Comparison of ENCODE assay signal across 2 cellular contexts in the genomic region with DNA sequence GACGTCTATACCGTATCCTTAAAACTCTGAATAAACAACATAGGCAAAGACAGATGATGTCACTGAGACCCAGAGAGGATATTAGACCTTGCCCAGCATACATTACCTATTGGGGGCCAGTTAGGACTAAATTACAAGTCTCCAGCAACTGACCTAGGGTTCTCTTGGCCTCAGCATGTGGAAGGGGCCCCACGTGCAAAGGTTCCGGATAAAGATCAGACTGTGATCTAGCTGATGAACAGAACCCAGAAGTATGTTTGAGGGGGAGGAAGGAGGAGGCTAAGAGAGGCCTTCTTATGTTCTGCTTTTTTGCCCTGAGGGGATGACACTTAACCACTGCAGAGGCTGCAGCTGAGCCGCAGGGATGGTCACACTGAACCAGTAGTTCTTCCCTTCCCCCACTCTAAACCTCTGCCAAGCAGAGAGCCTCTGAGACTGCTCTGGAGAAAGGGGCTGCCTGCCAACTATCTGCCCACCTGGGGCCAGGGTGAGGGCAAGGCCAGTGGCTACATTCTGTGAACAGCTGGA.
TF ChIP-seq lines count a peak whose summit lies in the region.

No MANE protein-coding gene starts in this region.

TF ChIP-seq in GM23338, 12 proteins besides CTCF, POLR2A, EP300 and RAD21:
- TF ChIP-seq, protein P1, sequence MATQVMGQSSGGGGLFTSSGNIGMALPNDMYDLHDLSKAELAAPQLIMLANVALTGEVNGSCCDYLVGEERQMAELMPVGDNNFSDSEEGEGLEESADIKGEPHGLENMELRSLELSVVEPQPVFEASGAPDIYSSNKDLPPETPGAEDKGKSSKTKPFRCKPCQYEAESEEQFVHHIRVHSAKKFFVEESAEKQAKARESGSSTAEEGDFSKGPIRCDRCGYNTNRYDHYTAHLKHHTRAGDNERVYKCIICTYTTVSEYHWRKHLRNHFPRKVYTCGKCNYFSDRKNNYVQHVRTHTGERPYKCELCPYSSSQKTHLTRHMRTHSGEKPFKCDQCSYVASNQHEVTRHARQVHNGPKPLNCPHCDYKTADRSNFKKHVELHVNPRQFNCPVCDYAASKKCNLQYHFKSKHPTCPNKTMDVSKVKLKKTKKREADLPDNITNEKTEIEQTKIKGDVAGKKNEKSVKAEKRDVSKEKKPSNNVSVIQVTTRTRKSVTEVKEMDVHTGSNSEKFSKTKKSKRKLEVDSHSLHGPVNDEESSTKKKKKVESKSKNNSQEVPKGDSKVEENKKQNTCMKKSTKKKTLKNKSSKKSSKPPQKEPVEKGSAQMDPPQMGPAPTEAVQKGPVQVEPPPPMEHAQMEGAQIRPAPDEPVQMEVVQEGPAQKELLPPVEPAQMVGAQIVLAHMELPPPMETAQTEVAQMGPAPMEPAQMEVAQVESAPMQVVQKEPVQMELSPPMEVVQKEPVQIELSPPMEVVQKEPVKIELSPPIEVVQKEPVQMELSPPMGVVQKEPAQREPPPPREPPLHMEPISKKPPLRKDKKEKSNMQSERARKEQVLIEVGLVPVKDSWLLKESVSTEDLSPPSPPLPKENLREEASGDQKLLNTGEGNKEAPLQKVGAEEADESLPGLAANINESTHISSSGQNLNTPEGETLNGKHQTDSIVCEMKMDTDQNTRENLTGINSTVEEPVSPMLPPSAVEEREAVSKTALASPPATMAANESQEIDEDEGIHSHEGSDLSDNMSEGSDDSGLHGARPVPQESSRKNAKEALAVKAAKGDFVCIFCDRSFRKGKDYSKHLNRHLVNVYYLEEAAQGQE (IDR thresholded peaks at IDR 0.05; ENCODE audit: unreplicated experiment), result no peak
- no peak for TF ChIP-seq POLR2AphosphoS5 (IDR thresholded peaks at IDR 0.05; ENCODE audit: low read depth)
- no peak for TF ChIP-seq JUNB (IDR thresholded peaks at IDR 0.05; ENCODE audit: unreplicated experiment)
- TF ChIP-seq, protein P2, sequence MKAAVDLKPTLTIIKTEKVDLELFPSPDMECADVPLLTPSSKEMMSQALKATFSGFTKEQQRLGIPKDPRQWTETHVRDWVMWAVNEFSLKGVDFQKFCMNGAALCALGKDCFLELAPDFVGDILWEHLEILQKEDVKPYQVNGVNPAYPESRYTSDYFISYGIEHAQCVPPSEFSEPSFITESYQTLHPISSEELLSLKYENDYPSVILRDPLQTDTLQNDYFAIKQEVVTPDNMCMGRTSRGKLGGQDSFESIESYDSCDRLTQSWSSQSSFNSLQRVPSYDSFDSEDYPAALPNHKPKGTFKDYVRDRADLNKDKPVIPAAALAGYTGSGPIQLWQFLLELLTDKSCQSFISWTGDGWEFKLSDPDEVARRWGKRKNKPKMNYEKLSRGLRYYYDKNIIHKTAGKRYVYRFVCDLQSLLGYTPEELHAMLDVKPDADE (IDR thresholded peaks at IDR 0.05), result no peak
- TF ChIP-seq, protein P3, sequence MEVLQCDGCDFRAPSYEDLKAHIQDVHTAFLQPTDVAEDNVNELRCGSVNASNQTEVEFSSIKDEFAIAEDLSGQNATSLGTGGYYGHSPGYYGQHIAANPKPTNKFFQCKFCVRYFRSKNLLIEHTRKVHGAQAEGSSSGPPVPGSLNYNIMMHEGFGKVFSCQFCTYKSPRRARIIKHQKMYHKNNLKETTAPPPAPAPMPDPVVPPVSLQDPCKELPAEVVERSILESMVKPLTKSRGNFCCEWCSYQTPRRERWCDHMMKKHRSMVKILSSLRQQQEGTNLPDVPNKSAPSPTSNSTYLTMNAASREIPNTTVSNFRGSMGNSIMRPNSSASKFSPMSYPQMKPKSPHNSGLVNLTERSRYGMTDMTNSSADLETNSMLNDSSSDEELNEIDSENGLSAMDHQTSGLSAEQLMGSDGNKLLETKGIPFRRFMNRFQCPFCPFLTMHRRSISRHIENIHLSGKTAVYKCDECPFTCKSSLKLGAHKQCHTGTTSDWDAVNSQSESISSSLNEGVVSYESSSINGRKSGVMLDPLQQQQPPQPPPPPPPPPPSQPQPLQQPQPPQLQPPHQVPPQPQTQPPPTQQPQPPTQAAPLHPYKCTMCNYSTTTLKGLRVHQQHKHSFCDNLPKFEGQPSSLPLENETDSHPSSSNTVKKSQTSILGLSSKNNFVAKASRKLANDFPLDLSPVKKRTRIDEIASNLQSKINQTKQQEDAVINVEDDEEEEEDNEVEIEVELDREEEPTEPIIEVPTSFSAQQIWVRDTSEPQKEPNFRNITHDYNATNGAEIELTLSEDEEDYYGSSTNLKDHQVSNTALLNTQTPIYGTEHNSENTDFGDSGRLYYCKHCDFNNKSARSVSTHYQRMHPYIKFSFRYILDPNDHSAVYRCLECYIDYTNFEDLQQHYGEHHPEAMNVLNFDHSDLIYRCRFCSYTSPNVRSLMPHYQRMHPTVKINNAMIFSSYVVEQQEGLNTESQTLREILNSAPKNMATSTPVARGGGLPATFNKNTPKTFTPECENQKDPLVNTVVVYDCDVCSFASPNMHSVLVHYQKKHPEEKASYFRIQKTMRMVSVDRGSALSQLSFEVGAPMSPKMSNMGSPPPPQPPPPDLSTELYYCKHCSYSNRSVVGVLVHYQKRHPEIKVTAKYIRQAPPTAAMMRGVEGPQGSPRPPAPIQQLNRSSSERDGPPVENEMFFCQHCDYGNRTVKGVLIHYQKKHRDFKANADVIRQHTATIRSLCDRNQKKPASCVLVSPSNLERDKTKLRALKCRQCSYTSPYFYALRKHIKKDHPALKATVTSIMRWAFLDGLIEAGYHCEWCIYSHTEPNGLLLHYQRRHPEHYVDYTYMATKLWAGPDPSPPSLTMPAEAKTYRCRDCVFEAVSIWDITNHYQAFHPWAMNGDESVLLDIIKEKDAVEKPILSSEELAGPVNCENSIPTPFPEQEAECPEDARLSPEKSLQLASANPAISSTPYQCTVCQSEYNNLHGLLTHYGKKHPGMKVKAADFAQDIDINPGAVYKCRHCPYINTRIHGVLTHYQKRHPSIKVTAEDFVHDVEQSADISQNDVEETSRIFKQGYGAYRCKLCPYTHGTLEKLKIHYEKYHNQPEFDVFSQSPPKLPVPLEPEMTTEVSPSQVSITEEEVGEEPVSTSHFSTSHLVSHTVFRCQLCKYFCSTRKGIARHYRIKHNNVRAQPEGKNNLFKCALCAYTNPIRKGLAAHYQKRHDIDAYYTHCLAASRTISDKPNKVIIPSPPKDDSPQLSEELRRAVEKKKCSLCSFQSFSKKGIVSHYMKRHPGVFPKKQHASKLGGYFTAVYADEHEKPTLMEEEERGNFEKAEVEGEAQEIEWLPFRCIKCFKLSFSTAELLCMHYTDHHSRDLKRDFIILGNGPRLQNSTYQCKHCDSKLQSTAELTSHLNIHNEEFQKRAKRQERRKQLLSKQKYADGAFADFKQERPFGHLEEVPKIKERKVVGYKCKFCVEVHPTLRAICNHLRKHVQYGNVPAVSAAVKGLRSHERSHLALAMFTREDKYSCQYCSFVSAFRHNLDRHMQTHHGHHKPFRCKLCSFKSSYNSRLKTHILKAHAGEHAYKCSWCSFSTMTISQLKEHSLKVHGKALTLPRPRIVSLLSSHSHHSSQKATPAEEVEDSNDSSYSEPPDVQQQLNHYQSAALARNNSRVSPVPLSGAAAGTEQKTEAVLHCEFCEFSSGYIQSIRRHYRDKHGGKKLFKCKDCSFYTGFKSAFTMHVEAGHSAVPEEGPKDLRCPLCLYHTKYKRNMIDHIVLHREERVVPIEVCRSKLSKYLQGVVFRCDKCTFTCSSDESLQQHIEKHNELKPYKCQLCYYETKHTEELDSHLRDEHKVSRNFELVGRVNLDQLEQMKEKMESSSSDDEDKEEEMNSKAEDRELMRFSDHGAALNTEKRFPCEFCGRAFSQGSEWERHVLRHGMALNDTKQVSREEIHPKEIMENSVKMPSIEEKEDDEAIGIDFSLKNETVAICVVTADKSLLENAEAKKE (CRISPR knock-in tag; IDR thresholded peaks at IDR 0.05), result no peak
- no peak for TF ChIP-seq EZH2 (IDR thresholded peaks at IDR 0.05; ENCODE audit: low read depth, unreplicated experiment)

TF ChIP-seq in K562, 482 proteins besides CTCF, POLR2A, EP300 and RAD21 (continued from another document and continues in another):
- TF ChIP-seq, protein P4, sequence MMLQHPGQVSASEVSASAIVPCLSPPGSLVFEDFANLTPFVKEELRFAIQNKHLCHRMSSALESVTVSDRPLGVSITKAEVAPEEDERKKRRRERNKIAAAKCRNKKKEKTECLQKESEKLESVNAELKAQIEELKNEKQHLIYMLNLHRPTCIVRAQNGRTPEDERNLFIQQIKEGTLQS (IDR thresholded peaks at IDR 0.05), result peak; percentile 45; the same call in 1 of the 2 replicates
- TF ChIP-seq, protein P4 (CRISPR knock-in tag; conservative IDR thresholded peaks at IDR 0.05), result no peak
- TF ChIP-seq, protein P5, sequence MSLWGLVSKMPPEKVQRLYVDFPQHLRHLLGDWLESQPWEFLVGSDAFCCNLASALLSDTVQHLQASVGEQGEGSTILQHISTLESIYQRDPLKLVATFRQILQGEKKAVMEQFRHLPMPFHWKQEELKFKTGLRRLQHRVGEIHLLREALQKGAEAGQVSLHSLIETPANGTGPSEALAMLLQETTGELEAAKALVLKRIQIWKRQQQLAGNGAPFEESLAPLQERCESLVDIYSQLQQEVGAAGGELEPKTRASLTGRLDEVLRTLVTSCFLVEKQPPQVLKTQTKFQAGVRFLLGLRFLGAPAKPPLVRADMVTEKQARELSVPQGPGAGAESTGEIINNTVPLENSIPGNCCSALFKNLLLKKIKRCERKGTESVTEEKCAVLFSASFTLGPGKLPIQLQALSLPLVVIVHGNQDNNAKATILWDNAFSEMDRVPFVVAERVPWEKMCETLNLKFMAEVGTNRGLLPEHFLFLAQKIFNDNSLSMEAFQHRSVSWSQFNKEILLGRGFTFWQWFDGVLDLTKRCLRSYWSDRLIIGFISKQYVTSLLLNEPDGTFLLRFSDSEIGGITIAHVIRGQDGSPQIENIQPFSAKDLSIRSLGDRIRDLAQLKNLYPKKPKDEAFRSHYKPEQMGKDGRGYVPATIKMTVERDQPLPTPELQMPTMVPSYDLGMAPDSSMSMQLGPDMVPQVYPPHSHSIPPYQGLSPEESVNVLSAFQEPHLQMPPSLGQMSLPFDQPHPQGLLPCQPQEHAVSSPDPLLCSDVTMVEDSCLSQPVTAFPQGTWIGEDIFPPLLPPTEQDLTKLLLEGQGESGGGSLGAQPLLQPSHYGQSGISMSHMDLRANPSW (CRISPR knock-in tag; IDR thresholded peaks at IDR 0.05), result 0 out of 2 replicates have a peak, but pooled peaks have one; percentile 31
- TF ChIP-seq BHLHE40 (IDR thresholded peaks at IDR 0.05; ENCODE audit: low read length) (peak; percentile 77), CREBBP (IDR thresholded peaks at IDR 0.05; ENCODE audit: low read depth, low read length) (no peak), KDM4B (IDR thresholded peaks at IDR 0.05; ENCODE audit: borderline replicate concordance in 2 of 2, low read depth in 1 of 2) (0 out of 4 replicates have a peak, but pooled peaks of 1 of the 2 experiments have one; percentile 62), YBX1 (IDR thresholded peaks at IDR 0.05) (no peak), ZNF12 (CRISPR knock-in tag; IDR thresholded peaks at IDR 0.05) (0 out of 2 replicates have a peak, but pooled peaks have one; percentile 31), NEUROD1 (IDR thresholded peaks at IDR 0.05; ENCODE audit: borderline replicate concordance, low read depth, low read length, partially characterized antibody) (peak; percentile 42), ZNF766 (CRISPR knock-in tag; conservative IDR thresholded peaks at IDR 0.05) (0 out of 2 replicates have a peak, but pooled peaks have one; percentile 73), CBFB (CRISPR knock-in tag; IDR thresholded peaks at IDR 0.05) (peak; percentile 56; the same call in 1 of the 2 replicates), JUND (IDR thresholded peaks at IDR 0.05; ENCODE audit: borderline replicate concordance, low read depth, low read length) (0 out of 2 replicates have a peak, but pooled peaks have one; percentile 14), JUND (tag; IDR thresholded peaks at IDR 0.05; ENCODE audit: borderline replicate concordance, low read depth, low read length) (no peak), SOX6 (IDR thresholded peaks at IDR 0.05) (peak; percentile 30; the same call in 1 of the 2 replicates), ZNF143 (CRISPR knock-in tag; IDR thresholded peaks at IDR 0.05) (no peak), MAZ (CRISPR knock-in tag; conservative IDR thresholded peaks at IDR 0.05 in 1 of 2, IDR thresholded peaks at IDR 0.05 in 1 of 2) (0 out of 4 replicates have a peak, but pooled peaks of 1 of the 2 experiments have one; percentile 38), ZNF311 (CRISPR knock-in tag; IDR thresholded peaks at IDR 0.05) (no peak), SREBF1 (IDR thresholded peaks at IDR 0.05; ENCODE audit: borderline replicate concordance, low read depth, low read length) (no peak)
- TF ChIP-seq, protein P6, sequence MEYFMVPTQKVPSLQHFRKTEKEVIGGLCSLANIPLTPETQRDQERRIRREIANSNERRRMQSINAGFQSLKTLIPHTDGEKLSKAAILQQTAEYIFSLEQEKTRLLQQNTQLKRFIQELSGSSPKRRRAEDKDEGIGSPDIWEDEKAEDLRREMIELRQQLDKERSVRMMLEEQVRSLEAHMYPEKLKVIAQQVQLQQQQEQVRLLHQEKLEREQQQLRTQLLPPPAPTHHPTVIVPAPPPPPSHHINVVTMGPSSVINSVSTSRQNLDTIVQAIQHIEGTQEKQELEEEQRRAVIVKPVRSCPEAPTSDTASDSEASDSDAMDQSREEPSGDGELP (CRISPR knock-in tag; IDR thresholded peaks at IDR 0.05; ENCODE audit: borderline replicate concordance), result peak; percentile 54
- TF ChIP-seq, protein P7, sequence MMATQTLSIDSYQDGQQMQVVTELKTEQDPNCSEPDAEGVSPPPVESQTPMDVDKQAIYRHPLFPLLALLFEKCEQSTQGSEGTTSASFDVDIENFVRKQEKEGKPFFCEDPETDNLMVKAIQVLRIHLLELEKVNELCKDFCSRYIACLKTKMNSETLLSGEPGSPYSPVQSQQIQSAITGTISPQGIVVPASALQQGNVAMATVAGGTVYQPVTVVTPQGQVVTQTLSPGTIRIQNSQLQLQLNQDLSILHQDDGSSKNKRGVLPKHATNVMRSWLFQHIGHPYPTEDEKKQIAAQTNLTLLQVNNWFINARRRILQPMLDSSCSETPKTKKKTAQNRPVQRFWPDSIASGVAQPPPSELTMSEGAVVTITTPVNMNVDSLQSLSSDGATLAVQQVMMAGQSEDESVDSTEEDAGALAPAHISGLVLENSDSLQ (IDR thresholded peaks at IDR 0.05), result no peak
- TF ChIP-seq, protein P1 (CRISPR knock-in tag; IDR thresholded peaks at IDR 0.05; ENCODE audit: low read depth), result 0 out of 2 replicates have a peak, but pooled peaks have one; percentile 56
